11 cellular contexts compared by ENCODE assay signal in the genomic region with DNA sequence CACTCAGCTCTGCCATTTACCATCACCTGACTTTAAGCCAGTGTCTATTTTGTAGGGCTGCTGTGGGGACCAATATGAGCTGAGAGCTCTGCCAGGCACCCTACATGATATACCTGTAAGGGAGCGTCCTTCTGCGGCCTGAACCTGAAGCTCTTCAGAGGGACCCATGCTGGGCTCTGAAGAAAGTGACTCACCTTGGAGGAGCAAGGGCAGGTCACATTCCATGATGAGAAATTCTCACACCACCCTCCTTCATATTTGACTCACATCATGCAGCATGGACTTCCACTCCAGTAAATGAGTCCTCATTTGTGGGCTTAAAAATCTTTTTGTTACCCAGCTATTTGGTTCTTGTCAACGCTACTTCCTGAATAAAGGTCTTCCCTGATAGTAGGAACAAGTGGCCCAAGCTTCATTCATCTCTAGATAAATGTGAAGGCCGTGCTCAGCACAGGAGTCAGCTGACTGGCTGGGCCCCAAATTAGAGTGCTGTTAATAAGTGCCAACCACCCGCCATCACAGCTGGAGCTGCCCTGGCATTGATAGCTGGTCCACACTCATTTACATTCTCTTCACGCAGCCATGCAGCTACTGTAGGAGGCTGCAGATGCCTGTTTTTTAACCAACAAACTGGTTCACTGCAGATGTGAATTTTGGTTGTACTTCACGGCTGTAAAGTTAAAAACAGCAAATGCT.
DNase-seq lines count a peak whose midpoint lies in the region; ATAC-seq and TF ChIP-seq lines count a peak whose summit lies in the region.
"Had no signal": no experiment of that assay in that cellular context is flagged by ENCODE, and none has a peak within 500 bp of the region (broad histone marks: within the 10 kb centered on the region; RNA-seq: fewer than 3 reads in every experiment).

No MANE protein-coding gene starts in this region.

- DNase-seq in amygdala (lab: John Stamatoyannopoulos, UW): peak in 54 of 56 donors; percentile 42 to 98 (median 82)
- DNase-seq in hippocampal formation (lab: John Stamatoyannopoulos, UW): peak; percentile 87 to 90
- peak in 48 of 49 donors; percentile 33 to 95 (median 80) for DNase-seq in substantia nigra (lab: John Stamatoyannopoulos, UW)
- DNase-seq in activated CD4-positive, alpha-beta T cell treated with anti-CD3 and anti-CD28 coated beads, Interleukin-2, amount 50 U/mL, for 1 hour: no peak
- DNase-seq: activated gamma-delta T cell, NCI-H1092 treated with DMSO at 0.1 percent for 48 hours, upper lobe of left lung had no signal

- no peak for ATAC-seq in GM21737 (IDR thresholded peaks at IDR 0.05; ENCODE audit: unreplicated experiment)
- no peak for ATAC-seq in GM18858 (IDR thresholded peaks at IDR 0.05; ENCODE audit: unreplicated experiment)
- ATAC-seq in HG02678 (IDR thresholded peaks at IDR 0.05; ENCODE audit: unreplicated experiment): no peak

- H3K27ac ChIP-seq in substantia nigra (ENCODE audit: low read depth, low read length, poor library complexity, severe bottlenecking): peak overlapping the region; percentile 79

- no peak for TF ChIP-seq RAD21 in Ishikawa (IDR thresholded peaks at IDR 0.05; ENCODE audit: low read depth)

- no peak for TF ChIP-seq EP300 in Ishikawa (IDR thresholded peaks at IDR 0.05; ENCODE audit: borderline replicate concordance)

TF ChIP-seq in Ishikawa, 13 proteins besides CTCF, POLR2A, EP300 and RAD21:
- TF ChIP-seq NFIC (IDR thresholded peaks at IDR 0.05): 0 out of 2 replicates have a peak, but pooled peaks have one; percentile 31
- peak; percentile 64; the same call in 1 of the 2 replicates for TF ChIP-seq TEAD4 (IDR thresholded peaks at IDR 0.05)
- TF ChIP-seq, protein P1, sequence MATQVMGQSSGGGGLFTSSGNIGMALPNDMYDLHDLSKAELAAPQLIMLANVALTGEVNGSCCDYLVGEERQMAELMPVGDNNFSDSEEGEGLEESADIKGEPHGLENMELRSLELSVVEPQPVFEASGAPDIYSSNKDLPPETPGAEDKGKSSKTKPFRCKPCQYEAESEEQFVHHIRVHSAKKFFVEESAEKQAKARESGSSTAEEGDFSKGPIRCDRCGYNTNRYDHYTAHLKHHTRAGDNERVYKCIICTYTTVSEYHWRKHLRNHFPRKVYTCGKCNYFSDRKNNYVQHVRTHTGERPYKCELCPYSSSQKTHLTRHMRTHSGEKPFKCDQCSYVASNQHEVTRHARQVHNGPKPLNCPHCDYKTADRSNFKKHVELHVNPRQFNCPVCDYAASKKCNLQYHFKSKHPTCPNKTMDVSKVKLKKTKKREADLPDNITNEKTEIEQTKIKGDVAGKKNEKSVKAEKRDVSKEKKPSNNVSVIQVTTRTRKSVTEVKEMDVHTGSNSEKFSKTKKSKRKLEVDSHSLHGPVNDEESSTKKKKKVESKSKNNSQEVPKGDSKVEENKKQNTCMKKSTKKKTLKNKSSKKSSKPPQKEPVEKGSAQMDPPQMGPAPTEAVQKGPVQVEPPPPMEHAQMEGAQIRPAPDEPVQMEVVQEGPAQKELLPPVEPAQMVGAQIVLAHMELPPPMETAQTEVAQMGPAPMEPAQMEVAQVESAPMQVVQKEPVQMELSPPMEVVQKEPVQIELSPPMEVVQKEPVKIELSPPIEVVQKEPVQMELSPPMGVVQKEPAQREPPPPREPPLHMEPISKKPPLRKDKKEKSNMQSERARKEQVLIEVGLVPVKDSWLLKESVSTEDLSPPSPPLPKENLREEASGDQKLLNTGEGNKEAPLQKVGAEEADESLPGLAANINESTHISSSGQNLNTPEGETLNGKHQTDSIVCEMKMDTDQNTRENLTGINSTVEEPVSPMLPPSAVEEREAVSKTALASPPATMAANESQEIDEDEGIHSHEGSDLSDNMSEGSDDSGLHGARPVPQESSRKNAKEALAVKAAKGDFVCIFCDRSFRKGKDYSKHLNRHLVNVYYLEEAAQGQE (IDR thresholded peaks at IDR 0.05; ENCODE audit: low read depth): no peak
